In genomic region chr15:42575188-42576039, GRCh38 we compare ENCODE assay signal across 1 cellular context.
A peak's percentile ranks its signal among the peaks of the same experiment; 100 is the strongest.
TF ChIP-seq lines count a peak whose summit lies in the region.

TSS of gene STARD9 (plus strand) at chr15:42575606. CDS start at chr15:42575716, 110 bp downstream.

TF ChIP-seq in K562, 482 proteins besides CTCF, POLR2A, EP300 and RAD21 (continued from another document):
- TF ChIP-seq SAFB (IDR thresholded peaks at IDR 0.05; ENCODE audit: borderline replicate concordance, low read depth, low read length) (no peak), ZMIZ1 (IDR thresholded peaks at IDR 0.05; ENCODE audit: low read depth in 2 of 2, low read length in 2 of 2) (no peak), ZNF668 (CRISPR knock-in tag; IDR thresholded peaks at IDR 0.05) (no peak), SIX5 (IDR thresholded peaks at IDR 0.05; ENCODE audit: borderline replicate concordance in 1 of 2, insufficient read depth in 1 of 2, low read depth in 1 of 2, low read length in 2 of 2) (no peak), MAFF (IDR thresholded peaks at IDR 0.05; ENCODE audit: low read length) (no peak), HDAC3 (IDR thresholded peaks at IDR 0.05; ENCODE audit: borderline replicate concordance, partially characterized antibody) (no peak), ZNF79 (CRISPR knock-in tag; IDR thresholded peaks at IDR 0.05; ENCODE audit: low read depth) (no peak), CREBBP (IDR thresholded peaks at IDR 0.05; ENCODE audit: low read depth, low read length) (no peak), ASH1L (IDR thresholded peaks at IDR 0.05; ENCODE audit: borderline replicate concordance, low read depth, partially characterized antibody) (no peak), PML (IDR thresholded peaks at IDR 0.05; ENCODE audit: low read length) (0 out of 2 replicates have a peak, but pooled peaks have one; percentile 52), ZNF24 (IDR thresholded peaks at IDR 0.05) (no peak), ZNF785 (CRISPR knock-in tag; IDR thresholded peaks at IDR 0.05) (no peak), RAD51 (IDR thresholded peaks at IDR 0.05; ENCODE audit: borderline replicate concordance, low read depth) (no peak), ZBTB1 (CRISPR knock-in tag; IDR thresholded peaks at IDR 0.05; ENCODE audit: borderline replicate concordance, low read depth) (no peak; the same call in 1 of the 2 replicates), SOX6 (IDR thresholded peaks at IDR 0.05) (peak; percentile 10; the same call in 1 of the 2 replicates), CLOCK (CRISPR knock-in tag; IDR thresholded peaks at IDR 0.05; ENCODE audit: borderline replicate concordance) (no peak), CHD4 (IDR thresholded peaks at IDR 0.05; ENCODE audit: insufficient read depth, insufficient replicate concordance, low read depth, low read length, poor library complexity, severe bottlenecking) (no peak), HMG20B (CRISPR knock-in tag; IDR thresholded peaks at IDR 0.05) (no peak), NR0B1 (IDR thresholded peaks at IDR 0.05; ENCODE audit: partially characterized antibody) (no peak), ID3 (CRISPR knock-in tag; IDR thresholded peaks at IDR 0.05) (no peak), ID3 (tag; IDR thresholded peaks at IDR 0.05) (0 out of 2 replicates have a peak, but pooled peaks have one; percentile 4), PURB (CRISPR knock-in tag; IDR thresholded peaks at IDR 0.05; ENCODE audit: low read depth) (no peak), ZSCAN29 (IDR thresholded peaks at IDR 0.05) (no peak), NR4A1 (CRISPR knock-in tag; IDR thresholded peaks at IDR 0.05) (peak; percentile 77; the same call in 1 of the 2 replicates), NR4A1 (tag; IDR thresholded peaks at IDR 0.05) (no peak), CCAR2 (IDR thresholded peaks at IDR 0.05; ENCODE audit: low read depth, low read length) (no peak), ZC3H11A (IDR thresholded peaks at IDR 0.05; ENCODE audit: low read depth, low read length) (no peak), PBX2 (CRISPR knock-in tag; IDR thresholded peaks at IDR 0.05; ENCODE audit: low read depth) (no peak), PBX2 (tag; conservative IDR thresholded peaks at IDR 0.05; ENCODE audit: low read depth) (no peak), RNF2 (IDR thresholded peaks at IDR 0.05) (no peak)
- TF ChIP-seq, protein P1, sequence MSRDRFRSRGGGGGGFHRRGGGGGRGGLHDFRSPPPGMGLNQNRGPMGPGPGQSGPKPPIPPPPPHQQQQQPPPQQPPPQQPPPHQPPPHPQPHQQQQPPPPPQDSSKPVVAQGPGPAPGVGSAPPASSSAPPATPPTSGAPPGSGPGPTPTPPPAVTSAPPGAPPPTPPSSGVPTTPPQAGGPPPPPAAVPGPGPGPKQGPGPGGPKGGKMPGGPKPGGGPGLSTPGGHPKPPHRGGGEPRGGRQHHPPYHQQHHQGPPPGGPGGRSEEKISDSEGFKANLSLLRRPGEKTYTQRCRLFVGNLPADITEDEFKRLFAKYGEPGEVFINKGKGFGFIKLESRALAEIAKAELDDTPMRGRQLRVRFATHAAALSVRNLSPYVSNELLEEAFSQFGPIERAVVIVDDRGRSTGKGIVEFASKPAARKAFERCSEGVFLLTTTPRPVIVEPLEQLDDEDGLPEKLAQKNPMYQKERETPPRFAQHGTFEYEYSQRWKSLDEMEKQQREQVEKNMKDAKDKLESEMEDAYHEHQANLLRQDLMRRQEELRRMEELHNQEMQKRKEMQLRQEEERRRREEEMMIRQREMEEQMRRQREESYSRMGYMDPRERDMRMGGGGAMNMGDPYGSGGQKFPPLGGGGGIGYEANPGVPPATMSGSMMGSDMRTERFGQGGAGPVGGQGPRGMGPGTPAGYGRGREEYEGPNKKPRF (IDR thresholded peaks at IDR 0.05; ENCODE audit: low read depth, low read length) = no peak
- TF ChIP-seq, protein P2, sequence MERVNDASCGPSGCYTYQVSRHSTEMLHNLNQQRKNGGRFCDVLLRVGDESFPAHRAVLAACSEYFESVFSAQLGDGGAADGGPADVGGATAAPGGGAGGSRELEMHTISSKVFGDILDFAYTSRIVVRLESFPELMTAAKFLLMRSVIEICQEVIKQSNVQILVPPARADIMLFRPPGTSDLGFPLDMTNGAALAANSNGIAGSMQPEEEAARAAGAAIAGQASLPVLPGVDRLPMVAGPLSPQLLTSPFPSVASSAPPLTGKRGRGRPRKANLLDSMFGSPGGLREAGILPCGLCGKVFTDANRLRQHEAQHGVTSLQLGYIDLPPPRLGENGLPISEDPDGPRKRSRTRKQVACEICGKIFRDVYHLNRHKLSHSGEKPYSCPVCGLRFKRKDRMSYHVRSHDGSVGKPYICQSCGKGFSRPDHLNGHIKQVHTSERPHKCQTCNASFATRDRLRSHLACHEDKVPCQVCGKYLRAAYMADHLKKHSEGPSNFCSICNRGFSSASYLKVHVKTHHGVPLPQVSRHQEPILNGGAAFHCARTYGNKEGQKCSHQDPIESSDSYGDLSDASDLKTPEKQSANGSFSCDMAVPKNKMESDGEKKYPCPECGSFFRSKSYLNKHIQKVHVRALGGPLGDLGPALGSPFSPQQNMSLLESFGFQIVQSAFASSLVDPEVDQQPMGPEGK (CRISPR knock-in tag; IDR thresholded peaks at IDR 0.05; ENCODE audit: borderline replicate concordance) = no peak
- TF ChIP-seq, protein P3, sequence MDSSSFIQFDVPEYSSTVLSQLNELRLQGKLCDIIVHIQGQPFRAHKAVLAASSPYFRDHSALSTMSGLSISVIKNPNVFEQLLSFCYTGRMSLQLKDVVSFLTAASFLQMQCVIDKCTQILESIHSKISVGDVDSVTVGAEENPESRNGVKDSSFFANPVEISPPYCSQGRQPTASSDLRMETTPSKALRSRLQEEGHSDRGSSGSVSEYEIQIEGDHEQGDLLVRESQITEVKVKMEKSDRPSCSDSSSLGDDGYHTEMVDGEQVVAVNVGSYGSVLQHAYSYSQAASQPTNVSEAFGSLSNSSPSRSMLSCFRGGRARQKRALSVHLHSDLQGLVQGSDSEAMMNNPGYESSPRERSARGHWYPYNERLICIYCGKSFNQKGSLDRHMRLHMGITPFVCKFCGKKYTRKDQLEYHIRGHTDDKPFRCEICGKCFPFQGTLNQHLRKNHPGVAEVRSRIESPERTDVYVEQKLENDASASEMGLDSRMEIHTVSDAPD (CRISPR knock-in tag; IDR thresholded peaks at IDR 0.05) = no peak
- TF ChIP-seq, protein P4, sequence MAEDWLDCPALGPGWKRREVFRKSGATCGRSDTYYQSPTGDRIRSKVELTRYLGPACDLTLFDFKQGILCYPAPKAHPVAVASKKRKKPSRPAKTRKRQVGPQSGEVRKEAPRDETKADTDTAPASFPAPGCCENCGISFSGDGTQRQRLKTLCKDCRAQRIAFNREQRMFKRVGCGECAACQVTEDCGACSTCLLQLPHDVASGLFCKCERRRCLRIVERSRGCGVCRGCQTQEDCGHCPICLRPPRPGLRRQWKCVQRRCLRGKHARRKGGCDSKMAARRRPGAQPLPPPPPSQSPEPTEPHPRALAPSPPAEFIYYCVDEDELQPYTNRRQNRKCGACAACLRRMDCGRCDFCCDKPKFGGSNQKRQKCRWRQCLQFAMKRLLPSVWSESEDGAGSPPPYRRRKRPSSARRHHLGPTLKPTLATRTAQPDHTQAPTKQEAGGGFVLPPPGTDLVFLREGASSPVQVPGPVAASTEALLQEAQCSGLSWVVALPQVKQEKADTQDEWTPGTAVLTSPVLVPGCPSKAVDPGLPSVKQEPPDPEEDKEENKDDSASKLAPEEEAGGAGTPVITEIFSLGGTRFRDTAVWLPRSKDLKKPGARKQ (CRISPR knock-in tag; IDR thresholded peaks at IDR 0.05) = no peak
- TF ChIP-seq, protein P5, sequence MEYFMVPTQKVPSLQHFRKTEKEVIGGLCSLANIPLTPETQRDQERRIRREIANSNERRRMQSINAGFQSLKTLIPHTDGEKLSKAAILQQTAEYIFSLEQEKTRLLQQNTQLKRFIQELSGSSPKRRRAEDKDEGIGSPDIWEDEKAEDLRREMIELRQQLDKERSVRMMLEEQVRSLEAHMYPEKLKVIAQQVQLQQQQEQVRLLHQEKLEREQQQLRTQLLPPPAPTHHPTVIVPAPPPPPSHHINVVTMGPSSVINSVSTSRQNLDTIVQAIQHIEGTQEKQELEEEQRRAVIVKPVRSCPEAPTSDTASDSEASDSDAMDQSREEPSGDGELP (CRISPR knock-in tag; IDR thresholded peaks at IDR 0.05; ENCODE audit: borderline replicate concordance) = peak; percentile 74
